ENCODE assay signal across 9 cellular contexts in genomic region chr2:144162652-144163051, GRCh38.
DNase-seq lines count a peak whose midpoint lies in the region; ATAC-seq and TF ChIP-seq lines count a peak whose summit lies in the region.
"Had no signal": no experiment of that assay in that cellular context is flagged by ENCODE, and none has a peak within 500 bp of the region (broad histone marks: within the 10 kb centered on the region; RNA-seq: fewer than 3 reads in every experiment).

No MANE protein-coding gene starts in this region.

- H4K20me1 ChIP-seq in MM.1S (ENCODE audit: insufficient read depth, low read length): no peaks in the 10 kb centered on the region

- H3K4me2 ChIP-seq in MM.1S (ENCODE audit: low read depth, low read length): no peak overlapping the region

- 89 to 93% methylated on average over 5 of the region's 5 CpGs for WGBS in tibial nerve, 2 donors

- no peaks in the 10 kb centered on the region for H3K9me2 ChIP-seq in MM.1S (replicated peaks; ENCODE audit: insufficient read depth, low read length)

- H3K9me3 Mint-ChIP-seq in Calu3 (ENCODE audit: low read depth, unreplicated experiment): no peaks in the 10 kb centered on the region
- H3K9me3 Mint-ChIP-seq in activated T-helper 17 cell treated with anti-CD3 and anti-CD28 coated beads, Interleukin-2, amount 50 U/mL, for 72 hours: no peaks in the 10 kb centered on the region
- H3K9me3 Mint-ChIP-seq: IgD-negative memory B cell had no signal

- no peak for TF ChIP-seq POLR2A in tibial nerve (IDR thresholded peaks at IDR 0.05)

- H3K36me3 ChIP-seq in MM.1S (replicated peaks; ENCODE audit: insufficient read depth, low read length) (no peaks in the 10 kb centered on the region), left lung (no peaks in the 10 kb centered on the region), tibial nerve (no peaks in the 10 kb centered on the region)

- H3K27ac Mint-ChIP-seq in Calu3 (ENCODE audit: unreplicated experiment): no peak overlapping the region
- H3K27ac Mint-ChIP-seq in activated T-helper 17 cell treated with anti-CD3 and anti-CD28 coated beads, Interleukin-2, amount 50 U/mL, for 72 hours: no peak overlapping the region
- H3K27ac Mint-ChIP-seq: IgD-negative memory B cell had no signal

- no peak overlapping the region for H3K27ac ChIP-seq in MM.1S (ENCODE audit: low read length)
- no peak overlapping the region for H3K27ac ChIP-seq in left lung
- no peak overlapping the region for H3K27ac ChIP-seq in tibial nerve

- no peaks in the 10 kb centered on the region for H3K79me2 ChIP-seq in MM.1S (ENCODE audit: low read length)

- no TSS peak for BruUV-seq in Calu3 (replicated peaks; lab: Mats Ljungman, UMichigan)

- H3K4me3 ChIP-seq in MM.1S (ENCODE audit: low read length) (no peak overlapping the region), left lung (no peak overlapping the region), tibial nerve (no peak overlapping the region)

- no peaks in the 10 kb centered on the region for H3K36me3 Mint-ChIP-seq in Calu3 (ENCODE audit: insufficient read depth, unreplicated experiment)
- no peaks in the 10 kb centered on the region for H3K36me3 Mint-ChIP-seq in activated T-helper 17 cell treated with anti-CD3 and anti-CD28 coated beads, Interleukin-2, amount 50 U/mL, for 72 hours (ENCODE audit: low read depth)
- H3K36me3 Mint-ChIP-seq: IgD-negative memory B cell had no signal

- no peaks in the 10 kb centered on the region for H3K9me3 ChIP-seq in MM.1S (replicated peaks; ENCODE audit: insufficient read depth, low read length)
- H3K9me3 ChIP-seq in left lung: no peaks in the 10 kb centered on the region
- no peaks in the 10 kb centered on the region for H3K9me3 ChIP-seq in tibial nerve

- H3K4me3 Mint-ChIP-seq in Calu3 (ENCODE audit: low read depth, unreplicated experiment): no peak overlapping the region
- no peak overlapping the region for H3K4me3 Mint-ChIP-seq in activated T-helper 17 cell treated with anti-CD3 and anti-CD28 coated beads, Interleukin-2, amount 50 U/mL, for 72 hours

- no peak overlapping the region for H2AFZ ChIP-seq in MM.1S (ENCODE audit: low read length)

- no peaks in the 10 kb centered on the region for H3K27me3 ChIP-seq in MM.1S (replicated peaks; ENCODE audit: insufficient read depth, low read length)
- no peaks in the 10 kb centered on the region for H3K27me3 ChIP-seq in left lung
- no peaks in the 10 kb centered on the region for H3K27me3 ChIP-seq in tibial nerve

- ATAC-seq in GM19324 (IDR thresholded peaks at IDR 0.05; ENCODE audit: low FRiP score, unreplicated experiment) (peak; percentile 80), left lung (peak; percentile 82)
- ATAC-seq in activated T-helper 17 cell treated with anti-CD3 and anti-CD28 coated beads, Interleukin-2, amount 50 U/mL, for 72 hours (replicated peaks): peak; percentile 72

- CTCF ChIA-PET in Calu3 (lab: Charles Lee): interaction anchor here (0.6 to 1.1 kb wide), 2 partner anchors 21 to 601 kb away, joined by 3 read pairs; no protein-coding TSS in a partner anchor

- no peaks in the 10 kb centered on the region for H3K4me1 ChIP-seq in MM.1S (ENCODE audit: low read length)
- H3K4me1 ChIP-seq in left lung: no peaks in the 10 kb centered on the region
- peaks cover 0 to under 1% (median 0%) of the 10 kb centered on the region in 4 donors for H3K4me1 ChIP-seq in tibial nerve

- H3F3A ChIP-seq in MM.1S (ENCODE audit: insufficient read depth, low read length): no peaks in the 10 kb centered on the region

- no peaks in the 10 kb centered on the region for H3K4me1 Mint-ChIP-seq in Calu3 (ENCODE audit: low read depth, unreplicated experiment)
- H3K4me1 Mint-ChIP-seq in activated T-helper 17 cell treated with anti-CD3 and anti-CD28 coated beads, Interleukin-2, amount 50 U/mL, for 72 hours: no peaks in the 10 kb centered on the region

- no peak for TF ChIP-seq EP300 in tibial nerve (IDR thresholded peaks at IDR 0.05)

- no peak overlapping the region for H3K9ac ChIP-seq in MM.1S (ENCODE audit: low read length)

- DNase-seq in Calu3 (peak; percentile 53), MM.1S (peak; percentile 48), left lung (no peak), tibial nerve (ENCODE audit: low spot score in 2 of 2) (no peak), T1000 (lab: John Stamatoyannopoulos, UW) (no peak), ecto neural progenitor cell (ENCODE audit: low spot score) (no peak)

- intact Hi-C loops in Calu3 (cut with micrococcal nuclease; ENCODE audit: unreplicated experiment): loop anchor here (2.0 kb wide), 1 partner anchor 208 kb away; no protein-coding TSS in a partner anchor
- intact Hi-C loops in left lung (cut with DNase I): no loop called here

- H3K27me3 Mint-ChIP-seq in Calu3 (ENCODE audit: unreplicated experiment): no peaks in the 10 kb centered on the region
- H3K27me3 Mint-ChIP-seq in activated T-helper 17 cell treated with anti-CD3 and anti-CD28 coated beads, Interleukin-2, amount 50 U/mL, for 72 hours: no peaks in the 10 kb centered on the region
- H3K27me3 Mint-ChIP-seq: IgD-negative memory B cell had no signal

- TF ChIP-seq CTCF in Calu3 (IDR thresholded peaks at IDR 0.05; ENCODE audit: unreplicated experiment) (peak; percentile 50), MM.1S (IDR thresholded peaks at IDR 0.05; ENCODE audit: low read length) (peak; percentile 38), left lung (IDR thresholded peaks at IDR 0.05) (peak; percentile 29 to 34), tibial nerve (IDR thresholded peaks at IDR 0.05) (peak in 1 of 5 experiments; percentile 19)

Comparison
In these comparisons a context has a peak if more than half of its experiments do, and no peak if none do; other contexts are left out.
1. DNase-seq: peak in Calu3 (single experiment) and MM.1S (single experiment); none in left lung (0 of 2), tibial nerve (0 of 2), T1000 (single experiment) and ecto neural progenitor cell (single experiment).
2. Peak in every context shown above with its lines, with median percentiles within 50 percentile points of each other: ATAC-seq.